ENCODE assay signal across 34 cellular contexts in the genomic region with DNA sequence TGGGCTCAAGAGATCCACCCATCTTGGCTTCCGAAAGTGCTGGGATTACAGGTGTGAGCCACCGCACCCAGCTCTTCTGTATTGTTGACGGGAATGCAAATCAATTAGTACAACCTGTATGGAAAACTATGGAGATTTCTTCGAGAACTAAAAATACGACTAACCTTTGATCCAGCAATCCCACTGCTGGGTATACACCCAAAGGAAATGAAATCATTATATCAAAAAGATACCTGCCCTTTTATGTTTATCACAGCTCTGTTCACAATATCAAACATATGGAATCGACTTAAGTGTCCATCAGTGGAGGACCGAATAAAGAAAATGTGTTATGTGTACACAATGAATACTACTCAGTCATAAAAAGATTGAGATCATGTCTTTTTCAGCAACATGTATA.
"Had no signal": no experiment of that assay in that cellular context is flagged by ENCODE, and none has a peak within 500 bp of the region (broad histone marks: within the 10 kb centered on the region; RNA-seq: fewer than 3 reads in every experiment).

No MANE protein-coding gene starts in this region.

- H3K9me3 ChIP-seq: MG63 had no signal

- H3K36me3 ChIP-seq: MG63 had no signal

- H3K27me3 ChIP-seq: MG63 had no signal

- DNase-seq: Karpas-422, Kasumi-1, MG63, MM.1S, MV-4-11, NCI-H1048, NCI-H1092, NCI-H1092 treated with DMSO at 0.1 percent for 48 hours, NCI-H1105, NCI-H1105 treated with DMSO at 0.1 percent for 48 hours, NCI-H1417, NCI-H1417 treated with DMSO at 0.1 percent for 48 hours, NCI-H1436, NCI-H1436 treated with DMSO at 0.1 percent for 48 hours, NCI-H146, NCI-H1694, NCI-H1694 treated with DMSO at 0.1 percent for 48 hours, NCI-H187, NCI-H187 treated with DMSO at 0.1 percent for 48 hours, NCI-H1930, NCI-H2029, NCI-H2029 treated with DMSO at 0.1 percent for 48 hours, NCI-H2081, NCI-H2081 treated with DMSO at 0.1 percent for 48 hours, NCI-H2107, NCI-H2171, NCI-H2171 treated with DMSO at 0.1 percent for 48 hours, NCI-H2227 treated with DMSO at 0.1 percent for 48 hours, NCI-H226, NCI-H345, NCI-H446, NCI-H446 treated with DMSO at 0.1 percent for 48 hours, NCI-H510A, NCI-H510A treated with DMSO at 0.1 percent for 48 hours had no signal

- H3K4me3 ChIP-seq: MG63 had no signal
